ENCODE assay signal across 31 cellular contexts in the genomic region with DNA sequence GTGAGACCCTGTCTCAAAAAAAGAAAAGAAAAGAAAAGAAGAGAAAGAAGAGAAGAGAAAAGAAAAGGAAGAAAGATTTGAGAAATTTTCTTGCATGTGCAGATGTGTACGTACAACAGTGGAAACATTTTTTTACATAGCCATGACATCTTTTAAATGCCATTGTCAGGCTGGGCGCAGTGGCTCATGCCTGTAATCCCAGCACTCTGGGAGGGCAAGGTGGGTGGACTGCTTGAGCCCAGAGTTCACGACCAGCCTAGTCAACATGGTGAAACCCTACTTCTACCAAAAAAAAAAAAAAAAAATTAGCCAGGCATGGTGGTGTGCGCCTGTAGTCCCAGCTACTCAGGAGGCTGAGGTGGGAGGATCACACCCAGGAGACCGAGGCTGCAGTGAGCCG. TPM values are rescaled to one million over a fixed set of nuclear protein-coding genes. Genes with fewer than 3 reads are reported as not detected.
DNase-seq lines count a peak whose midpoint lies in the region; ATAC-seq, FAIRE-seq and TF ChIP-seq lines count a peak whose summit lies in the region.
"Had no signal": no experiment of that assay in that cellular context is flagged by ENCODE, and none has a peak within 500 bp of the region (broad histone marks: within the 10 kb centered on the region; RNA-seq: fewer than 3 reads in every experiment).

No MANE protein-coding gene starts in this region.

- TF ChIP-seq POLR2A in GM12892 (IDR thresholded peaks at IDR 0.05; ENCODE audit: low read depth, low read length): no peak

- H3K4me1 ChIP-seq in left lung (peaks cover 2 to 47% of the 10 kb centered on the region in 2 donors), trophoblast cell (ENCODE audit: control insufficient read depth in 1 of 2, insufficient read depth in 2 of 2, low read length in 2 of 2) (peaks cover 0 to 2% of the 10 kb centered on the region in 2 experiments)
- H3K4me1 ChIP-seq: BE2C had no signal

- H2AFZ ChIP-seq in trophoblast cell (ENCODE audit: insufficient read depth, low read length, poor library complexity): no peak overlapping the region

- no peak for ATAC-seq in left lung
- ATAC-seq in GM19397 (IDR thresholded peaks at IDR 0.05; ENCODE audit: unreplicated experiment): no peak
- no peak for ATAC-seq in HG03432 (IDR thresholded peaks at IDR 0.05; ENCODE audit: unreplicated experiment)
- ATAC-seq: GM12878 had no signal

- no peak overlapping the region for H4K12ac ChIP-seq in trophoblast cell (ENCODE audit: low read depth, low read length)

- no peak overlapping the region for H2BK12ac ChIP-seq in trophoblast cell (ENCODE audit: low read length)

- no peak overlapping the region for H4K91ac ChIP-seq in trophoblast cell (ENCODE audit: low read depth, low read length)

- WGBS in trophoblast cell (ENCODE audit: extremely low coverage, insufficient coverage, insufficient read length): no CpG with 5 or more reads among the region's 6 CpGs

- H2AK5ac ChIP-seq in trophoblast cell (ENCODE audit: low read length): no peak overlapping the region

- no peak for TF ChIP-seq CTCF in VCaP (conservative IDR thresholded peaks at IDR 0.05)
- no peak for TF ChIP-seq CTCF in left lung (IDR thresholded peaks at IDR 0.05)

- H2BK120ac ChIP-seq in trophoblast cell (ENCODE audit: insufficient read depth, low read length, poor library complexity): no peak overlapping the region

- H3K4me3 ChIP-seq in left lung (no peak overlapping the region), trophoblast cell (ENCODE audit: low read depth, low read length) (no peak overlapping the region)
- H3K4me3 ChIP-seq: BLaER1, GM12878 had no signal

- H3K14ac ChIP-seq in trophoblast cell (ENCODE audit: low read length): no peak overlapping the region

- H3K79me1 ChIP-seq in trophoblast cell (ENCODE audit: low read length): no peaks in the 10 kb centered on the region

- no peak overlapping the region for H2BK5ac ChIP-seq in trophoblast cell (ENCODE audit: low read depth, low read length, poor library complexity)

- no peak overlapping the region for H3K9ac ChIP-seq in trophoblast cell (ENCODE audit: low read length)
- H3K9ac ChIP-seq: BLaER1 had no signal

- FAIRE-seq in GM12892 (lab: Jason Lieb, UNC): no peak
- FAIRE-seq: A204.1, GM12878, GM19239 had no signal

- no peak overlapping the region for H3K18ac ChIP-seq in trophoblast cell (ENCODE audit: low read length)

- H3K36me3 ChIP-seq in left lung (peaks cover 0 to 83% of the 10 kb centered on the region in 2 donors), trophoblast cell (ENCODE audit: control insufficient read depth in 1 of 2, insufficient read depth in 2 of 2, low read length in 2 of 2) (peaks cover 11 to 17% of the 10 kb centered on the region in 2 experiments)

- no peak overlapping the region for H4K8ac ChIP-seq in trophoblast cell (ENCODE audit: low read depth, low read length)

- no peak overlapping the region for H3K4me2 ChIP-seq in trophoblast cell (ENCODE audit: low read length)
- H3K4me2 ChIP-seq: BLaER1 had no signal

- no peak overlapping the region for H3K4ac ChIP-seq in trophoblast cell (ENCODE audit: low read depth, low read length)

- H3K79me2 ChIP-seq in trophoblast cell (ENCODE audit: control insufficient read depth, insufficient read depth, low read length, poor library complexity): peaks cover 3% of the 10 kb centered on the region

- H3K27ac ChIP-seq in VCaP: peak overlapping the region; percentile 43
- H3K27ac ChIP-seq in left lung: no peak overlapping the region
- no peak overlapping the region for H3K27ac ChIP-seq in trophoblast cell (ENCODE audit: low read depth, low read length)
- H3K27ac ChIP-seq: BLaER1 had no signal

- DNase-seq in left lung (peak; percentile 0 to 9), trophoblast cell (peak; percentile 78 to 81), GM12892 (ENCODE audit: insufficient read length) (no peak)
- no peak for DNase-seq in activated CD8-positive, alpha-beta memory T cell treated with anti-CD3 and anti-CD28 coated beads for 24 hours
- DNase-seq: 8988T; ACHN; BE2C; C1 segment of cervical spinal cord; CD4-positive, alpha-beta memory T cell; CD4-positive, CD25-positive, alpha-beta regulatory T cell; CD8-positive, alpha-beta memory T cell; COR-L47; DMS 273 treated with DMSO at 0.1 percent for 48 hours; DMS153; DMS53; DMS79; DND-41; EL; GDM1 had no signal

- intact Hi-C loops in left lung (cut with DNase I): no loop called here

- H3K9me3 ChIP-seq in left lung: no peaks in the 10 kb centered on the region
- peaks cover 1% of the 10 kb centered on the region for H3K9me3 ChIP-seq in trophoblast cell (ENCODE audit: insufficient read depth, low read depth, low read length)
- H3K9me3 ChIP-seq: BE2C, BLaER1 had no signal

- H3K23ac ChIP-seq in trophoblast cell (ENCODE audit: low read length): no peak overlapping the region

- H3K27me3 ChIP-seq in left lung (no peaks in the 10 kb centered on the region), trophoblast cell (ENCODE audit: insufficient read depth, low read length) (no peaks in the 10 kb centered on the region)
- H3K27me3 ChIP-seq: BE2C, BLaER1 had no signal

RNA-seq across cellular contexts. Expression of a gene that starts 6.6 kb away (rescaled TPM):
- 100 to 1,000 TPM; 133 to 155 TPM for total RNA-seq in left lung
- 339 and 340 TPM in 2 replicates for polyA plus RNA-seq in trophoblast cell (2013)
- 44.8 TPM for polyA plus RNA-seq in GM12892 (2012; ENCODE audit: missing spikeins)

RNA-seq across cellular contexts. Expression of a gene that starts 12.8 kb away (rescaled TPM):
- 10 to 100 TPM; 14.2 to 28.2 TPM for total RNA-seq in left lung
- 9.9 and 10.1 TPM in 2 replicates for polyA plus RNA-seq in trophoblast cell (2013)
- 26.0 TPM for polyA plus RNA-seq in GM12892 (2012; ENCODE audit: missing spikeins)

RNA-seq across cellular contexts. Expression of a gene that starts 33.2 kb away (rescaled TPM):
- total RNA-seq in left lung: 10 to 100 TPM; 10.8 to 12.4 TPM
- polyA plus RNA-seq in trophoblast cell (2013): 8.7 and 9.4 TPM in 2 replicates
- 4.8 TPM for polyA plus RNA-seq in GM12892 (2012; ENCODE audit: missing spikeins)

RNA-seq across cellular contexts. Expression of a gene that starts 39.3 kb away (rescaled TPM):
- not detected for total RNA-seq in left lung
- polyA plus RNA-seq in trophoblast cell (2013): not detected in 2 replicates
- polyA plus RNA-seq in GM12892 (2012; ENCODE audit: missing spikeins): not detected
- total RNA-seq: A673, Daoy, G401 had no signal
- polyA plus RNA-seq: AG04450; CD14-positive monocyte; CD4-positive, alpha-beta memory T cell; CD4-positive, CD25-positive, alpha-beta regulatory T cell had no signal

RNA-seq across cellular contexts. Expression of a gene that starts 41.3 kb away (rescaled TPM):
- 100 to 1,000 TPM in 1 of 2 donors, 10 to 100 TPM in 1; 87.8 to 154 TPM for total RNA-seq in left lung
- polyA plus RNA-seq in trophoblast cell (2013): 213 and 221 TPM in 2 replicates
- polyA plus RNA-seq in GM12892 (2012; ENCODE audit: missing spikeins): 189 TPM

Comparison
In these comparisons a context has a peak if more than half of its experiments do, and no peak if none do; other contexts are left out.
1. DNase-seq: peak in left lung (2 of 2) and trophoblast cell (2 of 2); none in activated CD8-positive, alpha-beta memory T cell treated with anti-CD3 and anti-CD28 coated beads for 24 hours (single experiment) and GM12892 (single experiment).